8 cellular contexts compared by ENCODE assay signal in the genomic region with DNA sequence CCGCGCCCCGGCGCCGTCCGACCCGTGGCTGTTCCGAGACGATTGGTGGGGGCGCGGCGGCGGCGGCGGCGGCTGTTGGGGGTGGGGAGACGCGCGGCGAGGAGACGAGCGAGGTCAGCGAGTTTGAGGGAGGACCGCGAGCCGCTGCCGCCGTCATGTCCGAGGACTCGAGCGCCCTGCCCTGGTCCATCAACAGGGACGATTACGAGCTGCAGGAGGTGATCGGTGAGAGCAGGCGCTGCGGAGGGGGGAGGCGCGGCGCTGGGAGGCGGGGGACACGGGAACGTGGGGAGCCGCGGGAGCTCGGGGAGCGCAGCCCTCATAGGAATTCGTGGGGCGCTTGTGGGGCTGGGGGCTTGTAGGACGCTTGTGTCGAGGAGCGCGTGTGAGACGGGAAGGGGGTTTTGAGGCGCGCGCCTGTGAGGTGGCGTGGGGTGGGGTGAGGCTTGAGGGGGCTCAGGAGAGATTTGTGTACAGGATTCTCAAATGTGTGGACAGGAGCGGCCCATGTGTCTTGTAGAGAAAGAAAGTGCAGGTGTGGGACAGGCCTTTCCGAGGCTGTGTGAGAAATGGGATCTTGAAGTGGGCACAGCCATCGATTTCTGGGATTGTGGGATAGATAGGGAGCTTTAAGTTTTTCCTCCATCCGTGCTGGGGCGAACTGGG. TPM values are rescaled to one million over a fixed set of nuclear protein-coding genes. Genes with fewer than 3 reads are reported as not detected.
DNase-seq lines count a peak whose midpoint lies in the region; ATAC-seq, FAIRE-seq and TF ChIP-seq lines count a peak whose summit lies in the region.

No MANE protein-coding gene starts in this region.

- H3K27ac Mint-ChIP-seq in astrocyte (ENCODE audit: unreplicated experiment), result peak overlapping the region; percentile 88

- no peak for FAIRE-seq in astrocyte (lab: Jason Lieb, UNC)

- no peak for TF ChIP-seq CTCF in astrocyte (IDR thresholded peaks at IDR 0.05; ENCODE audit: insufficient read depth, low read depth, low read length)

- H3K4me3 Mint-ChIP-seq in astrocyte (ENCODE audit: unreplicated experiment), result peak overlapping the region; percentile 99

- H2AFZ ChIP-seq in Karpas-422 (ENCODE audit: low read length) (no peak overlapping the region), astrocyte (ENCODE audit: low read depth, low read length) (peak overlapping the region; percentile 93)

- H3K27ac ChIP-seq in Karpas-422 (ENCODE audit: low read length) (peak overlapping the region; percentile 79), astrocyte (ENCODE audit: low read depth, low read length) (peak overlapping the region; percentile 97), skeletal muscle tissue (ENCODE audit: low read depth, low read length) (peak overlapping the region; percentile 98)

- H3K36me3 Mint-ChIP-seq in astrocyte (ENCODE audit: low read depth, unreplicated experiment), result peaks cover 7% of the 10 kb centered on the region

- H3K27me3 Mint-ChIP-seq in astrocyte (ENCODE audit: low read depth, unreplicated experiment), result no peaks in the 10 kb centered on the region

- H3K27me3 ChIP-seq in Karpas-422 (ENCODE audit: low read length), result no peaks in the 10 kb centered on the region
- H3K27me3 ChIP-seq in astrocyte (ENCODE audit: insufficient read depth, low read length), result no peaks in the 10 kb centered on the region
- no peaks in the 10 kb centered on the region for H3K27me3 ChIP-seq in skeletal muscle tissue (ENCODE audit: control insufficient read depth in 3 of 3, insufficient read depth in 3 of 3, low read length in 3 of 3)

- peak; percentile 35 to 36 for DNase-seq in NCI-H524 (lab: John Stamatoyannopoulos, UW)
- DNase-seq in NCI-H524 treated with DMSO at 0.1 percent for 48 hours (lab: John Stamatoyannopoulos, UW), result no peak
- peak; percentile 72 for DNase-seq in Karpas-422
- DNase-seq in astrocyte (ENCODE audit: low read depth), result peak; percentile 27
- DNase-seq in iPS-NIHi7 (ENCODE audit: extremely low spot score), result peak; percentile 52
- no peak for DNase-seq in DMS79 treated with DMSO at 0.1 percent for 48 hours (lab: John Stamatoyannopoulos, UW)

- H3K79me2 ChIP-seq in Karpas-422 (ENCODE audit: low read length) (peaks cover 54% of the 10 kb centered on the region), astrocyte (ENCODE audit: insufficient read depth, low read length) (peaks cover 53% of the 10 kb centered on the region)

- peaks cover 31% of the 10 kb centered on the region for H3K4me1 Mint-ChIP-seq in astrocyte (ENCODE audit: low read depth, unreplicated experiment)

- H4K20me1 ChIP-seq in Karpas-422 (ENCODE audit: insufficient read depth, low read depth, low read length) (peaks cover 8% of the 10 kb centered on the region; the same call in 1 of the 2 replicates), astrocyte (ENCODE audit: insufficient read depth, low read length) (peaks cover 6% of the 10 kb centered on the region)

- H3K36me3 ChIP-seq in Karpas-422 (ENCODE audit: insufficient read depth, low read length) (peaks cover 4% of the 10 kb centered on the region; the same call in 1 of the 2 replicates), astrocyte (ENCODE audit: insufficient read depth, low read length) (no peaks in the 10 kb centered on the region), skeletal muscle tissue (ENCODE audit: control insufficient read depth in 3 of 3, insufficient read depth in 3 of 3, low read length in 3 of 3) (no peaks in the 10 kb centered on the region)

- no peak for ATAC-seq in HG03442 (IDR thresholded peaks at IDR 0.05; ENCODE audit: unreplicated experiment)

- no peaks in the 10 kb centered on the region for H3K9me3 ChIP-seq in Karpas-422 (ENCODE audit: low read length)
- no peaks in the 10 kb centered on the region for H3K9me3 ChIP-seq in astrocyte (ENCODE audit: insufficient read depth, low read depth, low read length)
- H3K9me3 ChIP-seq in skeletal muscle tissue (ENCODE audit: control insufficient read depth in 3 of 3, low read length in 3 of 3), result no peaks in the 10 kb centered on the region

- peak overlapping the region; percentile 92 for H3K9ac ChIP-seq in Karpas-422 (ENCODE audit: low read length)
- H3K9ac ChIP-seq in astrocyte (ENCODE audit: low read length), result peak overlapping the region; percentile 88
- H3K9ac ChIP-seq in skeletal muscle tissue (ENCODE audit: low read depth in 1 of 3, low read length in 3 of 3), result peak overlapping the region; percentile 88 to 90 (median 89)

- H3K9me2 ChIP-seq in Karpas-422 (replicated peaks; ENCODE audit: insufficient read depth, low read length), result no peaks in the 10 kb centered on the region

- H3K4me1 ChIP-seq in Karpas-422 (ENCODE audit: low read length) (peaks cover 42% of the 10 kb centered on the region), astrocyte (ENCODE audit: insufficient read depth, low read length) (peaks cover 24% of the 10 kb centered on the region), skeletal muscle tissue (ENCODE audit: control insufficient read depth in 3 of 3, insufficient read depth in 3 of 3, low read length in 3 of 3) (peaks cover 11 to 18% (median 12%) of the 10 kb centered on the region in 3 donors)

- H3K4me3 ChIP-seq in Karpas-422 (ENCODE audit: low read length) (peak overlapping the region; percentile 89), astrocyte (ENCODE audit: insufficient read depth, low read depth, low read length) (peak overlapping the region; percentile 96), skeletal muscle tissue (ENCODE audit: low read length in 3 of 3) (peak overlapping the region; percentile 82 to 93 (median 90))

- peak overlapping the region; percentile 68 for H3K4me2 ChIP-seq in Karpas-422 (ENCODE audit: low read depth, low read length, poor library complexity, severe bottlenecking)
- H3K4me2 ChIP-seq in astrocyte (ENCODE audit: low read length), result peak overlapping the region; percentile 90

- H3K9me3 Mint-ChIP-seq in astrocyte (ENCODE audit: unreplicated experiment), result peaks cover 3% of the 10 kb centered on the region

RNA-seq across cellular contexts. Expression of a gene that starts 0.5 kb away (rescaled TPM):
- total RNA-seq in Karpas-422 (2014; rRNA removed; shearing (Covaris generic); ENCODE audit: low replicate concordance), result 42.7 and 55.3 TPM in 2 replicates
- total RNA-seq in astrocyte, result 78.2 and 83.1 TPM in 2 replicates
- total RNA-seq in skeletal muscle tissue, result 20.9 TPM

RNA-seq across cellular contexts. Expression of a gene that starts 27.4 kb away (rescaled TPM):
- 11.3 and 23.0 TPM in 2 replicates for total RNA-seq in Karpas-422 (2014; rRNA removed; shearing (Covaris generic); ENCODE audit: low replicate concordance)
- total RNA-seq in astrocyte (50.6 and 55.8 TPM in 2 replicates), skeletal muscle tissue (5.2 TPM)

RNA-seq across cellular contexts. Expression of a gene that starts 28.9 kb away (rescaled TPM):
- total RNA-seq in Karpas-422 (2014; rRNA removed; shearing (Covaris generic); ENCODE audit: low replicate concordance), result 23.4 and 34.4 TPM in 2 replicates
- total RNA-seq in astrocyte (67.0 and 69.4 TPM in 2 replicates), skeletal muscle tissue (21.9 TPM)

Comparison
In these comparisons a context has a peak if more than half of its experiments do, and no peak if none do; other contexts are left out.
1. DNase-seq: peak in NCI-H524 (2 of 2), Karpas-422 (single experiment), astrocyte (single experiment) and iPS-NIHi7 (single experiment); none in NCI-H524 treated with DMSO at 0.1 percent for 48 hours (single experiment) and DMS79 treated with DMSO at 0.1 percent for 48 hours (single experiment).
2. Peak in every context shown above with its lines, with median percentiles within 50 percentile points of each other: H3K27ac ChIP-seq, H3K4me3 ChIP-seq and H3K9ac ChIP-seq.